In genomic region chr3:169148448-169149348, GRCh38 we compare ENCODE assay signal across 8 cellular contexts.
DNase-seq lines count a peak whose midpoint lies in the region; ATAC-seq and TF ChIP-seq lines count a peak whose summit lies in the region.

No MANE protein-coding gene starts in this region.

- H3K27me3 ChIP-seq in muscle layer of duodenum (ENCODE audit: low read depth, low read length), result peaks cover 37% of the 10 kb centered on the region

- ATAC-seq in HG02798 (IDR thresholded peaks at IDR 0.05; ENCODE audit: poor library complexity, unreplicated experiment) (peak; percentile 2), HG02885 (IDR thresholded peaks at IDR 0.05; ENCODE audit: poor library complexity, unreplicated experiment) (no peak)

- H3K36me3 ChIP-seq in muscle layer of duodenum (ENCODE audit: control insufficient read depth in 1 of 2, insufficient read depth in 2 of 2, low read length in 2 of 2), result no peaks in the 10 kb centered on the region

- TF ChIP-seq CTCF in cardiac fibroblast (IDR thresholded peaks at IDR 0.05; ENCODE audit: low read depth, low read length), result no peak

- peak overlapping the region; percentile 30 to 51 for H3K4me3 ChIP-seq in cardiac fibroblast (replicated peaks in 1 of 2; ENCODE audit: low read depth in 2 of 2, low read length in 2 of 2)
- H3K4me3 ChIP-seq in muscle layer of duodenum (ENCODE audit: low read depth in 1 of 2, low read length in 2 of 2), result peak overlapping the region in 1 of 2 donors; percentile 19

- DNase-seq in Daoy (ENCODE audit: low read depth), result peak; percentile 13
- peak; percentile 33 to 52 for DNase-seq in cardiac fibroblast (ENCODE audit: low read depth in 2 of 2)
- no peak for DNase-seq in SKM-1 treated with dmso at 0.1 percent for 144 hours (lab: John Stamatoyannopoulos, UW; ENCODE audit: unreplicated experiment)
- no peak for DNase-seq in NCI-H2081 (lab: John Stamatoyannopoulos, UW)
- no peak for DNase-seq in activated T-cell treated with anti-CD3 and anti-CD28 coated beads, Interleukin-2, amount 50 U/mL, for 1 hour

- H3K4me1 ChIP-seq in muscle layer of duodenum (ENCODE audit: control insufficient read depth in 1 of 2, insufficient read depth in 2 of 2, low read length in 2 of 2), result peaks cover 0 to 23% of the 10 kb centered on the region in 2 donors

- peak overlapping the region; percentile 53 for H3K27ac ChIP-seq in muscle layer of duodenum (ENCODE audit: low read length)

- no peaks in the 10 kb centered on the region for H3K9me3 ChIP-seq in muscle layer of duodenum (ENCODE audit: control insufficient read depth in 1 of 2, low read length in 2 of 2)

Comparison
In these comparisons a context has a peak if more than half of its experiments do, and no peak if none do; other contexts are left out.
1. DNase-seq: peak in Daoy (single experiment) and cardiac fibroblast (2 of 2); none in SKM-1 treated with dmso at 0.1 percent for 144 hours (single experiment), NCI-H2081 (0 of 2) and activated T-cell treated with anti-CD3 and anti-CD28 coated beads, Interleukin-2, amount 50 U/mL, for 1 hour (single experiment).